In the genomic region with DNA sequence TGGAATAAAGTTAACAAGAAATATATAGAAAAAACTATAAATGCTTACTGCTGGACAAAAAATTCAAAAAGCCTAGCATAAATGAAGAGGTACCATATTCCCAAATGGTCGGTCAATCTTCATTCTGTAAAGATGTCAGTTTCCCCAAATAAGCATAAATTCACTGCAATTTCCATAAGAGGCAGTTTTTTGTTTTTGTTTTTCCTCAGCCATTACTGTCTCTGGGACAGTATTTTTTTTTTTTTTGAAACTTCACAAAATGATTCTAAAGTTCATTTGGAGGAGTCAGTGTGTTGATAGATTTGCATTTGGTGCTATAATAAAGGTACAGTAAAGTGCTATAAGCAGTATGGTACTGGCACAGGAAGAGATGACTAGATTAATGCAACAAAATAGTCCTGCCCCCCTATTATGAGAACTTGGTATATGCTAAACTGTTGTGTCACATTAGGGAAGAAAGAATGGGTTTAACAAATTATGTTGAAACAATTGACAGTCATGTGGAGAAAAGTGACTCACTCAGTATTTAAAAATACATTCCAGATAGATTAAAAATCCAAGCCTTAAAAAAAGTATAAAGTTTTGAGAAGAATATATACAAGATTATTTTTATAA, we compare ENCODE assay signal across 9 cellular contexts. TPM values are rescaled to one million over a fixed set of nuclear protein-coding genes. Genes with fewer than 3 reads are reported as not detected.
A peak's percentile ranks its signal among the peaks of the same experiment; 100 is the strongest.
DNase-seq lines count a peak whose midpoint lies in the region; ATAC-seq and TF ChIP-seq lines count a peak whose summit lies in the region.
"Had no signal": no experiment of that assay in that cellular context is flagged by ENCODE, and none has a peak within 500 bp of the region (broad histone marks: within the 10 kb centered on the region; RNA-seq: fewer than 3 reads in every experiment).

No MANE protein-coding gene starts in this region.

- H3K27ac ChIP-seq in BLaER1 treated with 17β-estradiol and CSF1 and Interleukin-3, amounts not matched to agents 10 nM and 100 nM = peak overlapping the region; percentile 92 to 100 (median 98)
- H3K27ac ChIP-seq in coronary artery (peak overlapping the region; percentile 98 to 100), osteoblast (ENCODE audit: low read depth, low read length) (peak overlapping the region; percentile 98)
- H3K27ac ChIP-seq: cardiac muscle cell had no signal

- peaks cover 23 to 25% (median 24%) of the 10 kb centered on the region in 11 experiments for H4K20me1 ChIP-seq in BLaER1 treated with 17β-estradiol and CSF1 and Interleukin-3, amounts not matched to agents 10 nM and 100 nM
- peaks cover 21% of the 10 kb centered on the region for H4K20me1 ChIP-seq in osteoblast (ENCODE audit: insufficient read depth, low read length)

- H3K4me3 ChIP-seq in BLaER1 treated with 17β-estradiol and CSF1 and Interleukin-3, amounts not matched to agents 10 nM and 100 nM = peak overlapping the region in 4 of 10 experiments; percentile 82 to 98 (median 93); a peak in 8 of 20 replicates
- H3K4me3 ChIP-seq in coronary artery (peak overlapping the region; percentile 47), osteoblast (ENCODE audit: insufficient read depth, low read length) (no peak overlapping the region)
- H3K4me3 ChIP-seq: cardiac muscle cell had no signal

- peak overlapping the region; percentile 80 to 100 (median 97); a peak in 18 of 22 replicates for H3K9ac ChIP-seq in BLaER1 treated with 17β-estradiol and CSF1 and Interleukin-3, amounts not matched to agents 10 nM and 100 nM

- no peak overlapping the region for H2AFZ ChIP-seq in osteoblast (ENCODE audit: low read length)

- H3K4me2 ChIP-seq in BLaER1 treated with 17β-estradiol and CSF1 and Interleukin-3, amounts not matched to agents 10 nM and 100 nM = peak overlapping the region; percentile 84 to 98 (median 91); a peak in 21 of 22 replicates
- H3K4me2 ChIP-seq in osteoblast (ENCODE audit: insufficient read depth, low read length) = peak overlapping the region; percentile 70

- TF ChIP-seq CTCF in coronary artery (IDR thresholded peaks at IDR 0.05) (no peak), osteoblast (IDR thresholded peaks at IDR 0.05; ENCODE audit: extremely low read depth, low read depth, low read length) (no peak)

- peaks cover 0 to 1% (median 0%) of the 10 kb centered on the region in 11 experiments; a peak in 1 of 22 replicates for H3K27me3 ChIP-seq in BLaER1 treated with 17β-estradiol and CSF1 and Interleukin-3, amounts not matched to agents 10 nM and 100 nM
- no peaks in the 10 kb centered on the region for H3K27me3 ChIP-seq in osteoblast (ENCODE audit: insufficient read depth, low read length)
- H3K27me3 ChIP-seq: cardiac muscle cell had no signal

- ATAC-seq in HG02981 (IDR thresholded peaks at IDR 0.05; ENCODE audit: unreplicated experiment) (no peak), HG02852 (IDR thresholded peaks at IDR 0.05; ENCODE audit: unreplicated experiment) (no peak)

- DNase-seq in NOMO-1 (lab: John Stamatoyannopoulos, UW; ENCODE audit: unreplicated experiment in 2 of 2) (peak; percentile 65 to 92), coronary artery (ENCODE audit: low spot score) (no peak), osteoblast (ENCODE audit: insufficient read length, low spot score, missing footprints) (peak; percentile 96), NCI-H2081 treated with DMSO at 0.1 percent for 48 hours (lab: John Stamatoyannopoulos, UW) (no peak)
- no peak for DNase-seq in stimulated activated CD4-positive, alpha-beta T cell treated with anti-CD3 and anti-CD28 coated beads, Interleukin-2, amount 100 ng/mL, for 48 hours

- peaks cover 36% of the 10 kb centered on the region for H3K79me2 ChIP-seq in osteoblast (ENCODE audit: insufficient read depth, low read length)

- H3K36me3 ChIP-seq in BLaER1 treated with 17β-estradiol and CSF1 and Interleukin-3, amounts not matched to agents 10 nM and 100 nM = peaks cover 11 to 24% (median 20%) of the 10 kb centered on the region in 11 experiments
- peaks cover 9% of the 10 kb centered on the region for H3K36me3 ChIP-seq in osteoblast (ENCODE audit: insufficient read depth, low read length)

- peaks cover 51 to 76% (median 68%) of the 10 kb centered on the region in 10 experiments for H3K4me1 ChIP-seq in BLaER1 treated with 17β-estradiol and CSF1 and Interleukin-3, amounts not matched to agents 10 nM and 100 nM
- H3K4me1 ChIP-seq in osteoblast (ENCODE audit: insufficient read depth, low read length) = peaks cover 58% of the 10 kb centered on the region

- peaks cover 0 to 13% (median 0%) of the 10 kb centered on the region in 11 experiments; a peak in 3 of 22 replicates for H3K9me3 ChIP-seq in BLaER1 treated with 17β-estradiol and CSF1 and Interleukin-3, amounts not matched to agents 10 nM and 100 nM (replicated peaks in 1 of 11)
- no peaks in the 10 kb centered on the region for H3K9me3 ChIP-seq in osteoblast (ENCODE audit: low read depth, low read length)

RNA-seq across cellular contexts. Expression of gene FTH1, which starts 2.5 kb away (rescaled TPM):
- 1,459 and 1,507 TPM in 2 replicates for total RNA-seq in osteoblast

RNA-seq across cellular contexts. Expression of gene BEST1, which starts 19.8 kb away (rescaled TPM):
- total RNA-seq in osteoblast = 5.6 and 8.0 TPM in 2 replicates

RNA-seq across cellular contexts. Expression of gene RAB3IL1, which starts 52.6 kb away (rescaled TPM):
- total RNA-seq in osteoblast = 15.9 and 20.3 TPM in 2 replicates

Comparison
In these comparisons a context has a peak if more than half of its experiments do, and no peak if none do; other contexts are left out.
1. DNase-seq: peak in NOMO-1 (2 of 2) and osteoblast (single experiment); none in coronary artery (single experiment), NCI-H2081 treated with DMSO at 0.1 percent for 48 hours (single experiment) and stimulated activated CD4-positive, alpha-beta T cell treated with anti-CD3 and anti-CD28 coated beads, Interleukin-2, amount 100 ng/mL, for 48 hours (0 of 2).
2. Peak in every context shown above with its lines, with median percentiles within 50 percentile points of each other: H3K27ac ChIP-seq.